ENCODE assay signal across 18 cellular contexts in the genomic region with DNA sequence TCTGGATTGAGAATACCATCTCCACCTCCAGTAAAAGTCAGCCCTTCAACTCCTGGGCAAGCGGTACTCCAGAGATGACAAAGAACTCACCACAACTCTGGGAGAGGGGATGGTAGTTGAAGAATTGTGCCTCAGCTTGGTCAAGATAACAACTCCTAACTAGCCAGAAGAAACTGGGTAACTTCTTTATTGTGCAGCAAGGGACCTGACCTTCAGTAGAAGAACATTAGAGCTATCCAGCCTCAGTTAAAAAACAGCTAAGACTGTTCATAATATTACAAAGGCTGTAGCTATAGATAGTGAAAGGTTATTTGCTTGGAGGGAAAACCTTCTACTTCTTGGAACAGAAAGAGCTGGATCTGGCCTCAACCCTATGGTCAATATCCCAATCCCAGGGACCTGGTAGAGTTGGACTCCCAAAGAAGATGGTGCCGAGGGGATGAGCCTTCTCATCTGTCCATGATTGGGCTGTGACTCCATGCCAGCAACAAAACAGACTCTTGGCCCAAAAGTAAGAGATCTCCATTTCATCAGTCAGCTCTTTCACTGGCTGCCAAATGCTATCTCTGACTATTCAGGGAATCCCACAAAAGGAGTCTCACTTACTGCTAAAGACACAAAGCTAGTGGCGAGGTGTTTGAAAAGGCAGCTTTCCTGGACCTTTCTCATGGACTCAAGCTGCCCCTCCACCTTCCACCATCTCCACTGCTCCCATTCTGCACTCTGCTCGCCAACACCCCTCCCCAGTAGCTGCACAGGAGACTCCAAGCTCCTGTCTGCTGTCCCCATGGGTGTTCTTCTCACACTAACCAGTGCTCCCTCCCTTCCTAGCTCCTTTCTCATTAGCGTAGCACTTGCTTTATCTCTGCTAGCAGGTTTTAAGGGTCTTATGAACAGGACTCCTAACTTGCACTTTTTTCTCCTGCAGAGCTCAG.
DNase-seq lines count a peak whose midpoint lies in the region; ATAC-seq, FAIRE-seq and TF ChIP-seq lines count a peak whose summit lies in the region.
"Had no signal": no experiment of that assay in that cellular context is flagged by ENCODE, and none has a peak within 500 bp of the region (broad histone marks: within the 10 kb centered on the region; RNA-seq: fewer than 3 reads in every experiment).

No MANE protein-coding gene starts in this region.

- no peaks in the 10 kb centered on the region for H3K36me3 Mint-ChIP-seq in CD4-positive, alpha-beta T cell (ENCODE audit: low read depth)
- H3K36me3 Mint-ChIP-seq: CD4-positive, alpha-beta memory T cell had no signal

- TF ChIP-seq CTCF in A549 (IDR thresholded peaks at IDR 0.05) (no peak), PC-3 (conservative IDR thresholded peaks at IDR 0.05; ENCODE audit: low read depth, low read length) (no peak)
- no peak for TF ChIP-seq CTCF in CD4-positive, alpha-beta T cell (IDR thresholded peaks at IDR 0.05)

- H3K79me2 ChIP-seq in PC-3 (ENCODE audit: low read length): no peaks in the 10 kb centered on the region

- H3K27me3 Mint-ChIP-seq in CD4-positive, alpha-beta T cell: no peaks in the 10 kb centered on the region

- no peaks in the 10 kb centered on the region for H3K9me2 ChIP-seq in PC-3 (replicated peaks; ENCODE audit: low read length)

- no TSS peak for BruUV-seq in PC-3 (replicated peaks; lab: Mats Ljungman, UMichigan)

- no peak for TF ChIP-seq EP300 in A549 (IDR thresholded peaks at IDR 0.05)

- H3K36me3 ChIP-seq in PC-3 (ENCODE audit: low read depth, low read length) (no peaks in the 10 kb centered on the region), H7 (replicated peaks; ENCODE audit: control insufficient read depth, insufficient read depth, low read length) (no peaks in the 10 kb centered on the region)
- H3K36me3 ChIP-seq: neutrophil, suprapubic skin had no signal

- POLR2A ChIA-PET in A549 (lab: Yijun Ruan, JAX): interaction anchor here (0.9 kb wide), 1 partner anchor 368 kb away, joined by 3 read pairs; no protein-coding TSS in a partner anchor
- POLR2A ChIA-PET in PC-3 (lab: Charles Lee; ENCODE audit: unreplicated experiment): interaction anchor here (0.5 kb wide), 1 partner anchor 452 kb away, joined by 4 read pairs; no protein-coding TSS in a partner anchor
- POLR2A ChIA-PET in CD4-positive, alpha-beta T cell (lab: Charles Lee): no interaction called here

- WGBS in A549 (ENCODE audit: missing lambda C conversion rate): 91% methylated on average over 5 of the region's 5 CpGs

- peaks cover 8% of the 10 kb centered on the region for H3F3A ChIP-seq in PC-3 (ENCODE audit: low read length, unreplicated experiment)

- TF ChIP-seq POLR2A in A549 (IDR thresholded peaks at IDR 0.05; ENCODE audit: low read length): no peak

- H3K27me3 ChIP-seq in PC-3 (ENCODE audit: low read length) (no peaks in the 10 kb centered on the region), H7 (ENCODE audit: control insufficient read depth, insufficient read depth, low read length) (no peaks in the 10 kb centered on the region)
- H3K27me3 ChIP-seq in CD4-positive, alpha-beta T cell (ENCODE audit: control insufficient read depth, insufficient read depth, low read length): no peaks in the 10 kb centered on the region
- H3K27me3 ChIP-seq: neutrophil, suprapubic skin had no signal

- no peak overlapping the region for H3K4me2 ChIP-seq in A549
- no peak overlapping the region for H3K4me2 ChIP-seq in PC-3 (ENCODE audit: low read length)

- DNase-seq in A549 (ENCODE audit: low read depth in 1 of 2, low spot score in 1 of 2): no peak
- peak; percentile 39 for DNase-seq in ELR (ENCODE audit: low read depth)
- peak; percentile 12 for DNase-seq in PC-3
- peak; percentile 44 for DNase-seq in fibroblast of peridontal ligament (ENCODE audit: extremely low read depth)
- DNase-seq in NCI-H510A treated with DMSO at 0.1 percent for 48 hours (lab: John Stamatoyannopoulos, UW): no peak
- DNase-seq in H7: no peak
- DNase-seq in NK-92 treated with Interleukin-12 subunit alpha and Interleukin-12 subunit beta, amount 100 ng/mL, for 24 hours (lab: John Stamatoyannopoulos, UW): no peak
- no peak for DNase-seq in CD4-positive, alpha-beta T cell
- DNase-seq: activated CD4-positive, alpha-beta T cell treated with anti-CD3 and anti-CD28 coated beads, Interleukin-2, amount 50 U/mL, for 1 hour; CD4-positive, alpha-beta memory T cell; central memory CD4-positive, alpha-beta T cell; DMS79 treated with DMSO at 0.1 percent for 48 hours; left colon; NCI-H1694 treated with DMSO at 0.1 percent for 48 hours; retina had no signal

- TF ChIP-seq RAD21 in A549 (conservative IDR thresholded peaks at IDR 0.05 in 1 of 2, IDR thresholded peaks at IDR 0.05 in 1 of 2): no peak

- CTCF ChIA-PET in A549 (lab: Yijun Ruan, JAX): interaction anchor here (0.9 to 1.7 kb wide), 9 partner anchors 8 to 498 kb away, joined by 3 to 4 read pairs (median 3); no protein-coding TSS in a partner anchor
- CTCF ChIA-PET in PC-3 (lab: Charles Lee): no interaction called here
- CTCF ChIA-PET in CD4-positive, alpha-beta T cell (lab: Charles Lee): interaction anchor here (2.4 kb wide), 1 partner anchor 50 kb away, joined by 7 read pairs; no protein-coding TSS in a partner anchor

- intact Hi-C loops in PC-3 (cut with micrococcal nuclease): loop anchor here (2.0 to 10.0 kb wide), 3 partner anchors 27 to 387 kb away; no protein-coding TSS in a partner anchor
- intact Hi-C loops in CD4-positive, alpha-beta T cell (cut with DNase I, micrococcal nuclease): no loop called here

- no peak overlapping the region for H3K9ac ChIP-seq in PC-3 (ENCODE audit: low read length)

- H3K4me3 Mint-ChIP-seq in CD4-positive, alpha-beta T cell: no peak overlapping the region
- H3K4me3 Mint-ChIP-seq: CD4-positive, alpha-beta memory T cell had no signal

- H3K4me1 Mint-ChIP-seq in CD4-positive, alpha-beta T cell (ENCODE audit: low read depth): no peaks in the 10 kb centered on the region
- H3K4me1 Mint-ChIP-seq: CD4-positive, alpha-beta memory T cell had no signal

- H3K9me3 Mint-ChIP-seq in CD4-positive, alpha-beta T cell: no peaks in the 10 kb centered on the region
- H3K9me3 Mint-ChIP-seq: CD4-positive, alpha-beta memory T cell had no signal

- ATAC-seq in A549 (no peak), PC-3 (no peak)
- no peak for ATAC-seq in CD4-positive, alpha-beta T cell (ENCODE audit: poor library complexity)

- no peak overlapping the region for H3K27ac Mint-ChIP-seq in CD4-positive, alpha-beta T cell
- H3K27ac Mint-ChIP-seq: CD4-positive, alpha-beta memory T cell had no signal

- H3K9me3 ChIP-seq in A549 (peaks cover 8% of the 10 kb centered on the region), PC-3 (ENCODE audit: low read length) (no peaks in the 10 kb centered on the region)
- no peaks in the 10 kb centered on the region for H3K9me3 ChIP-seq in CD4-positive, alpha-beta T cell (ENCODE audit: control insufficient read depth, low read length)
- H3K9me3 ChIP-seq: neutrophil, suprapubic skin had no signal

- H3K27ac ChIP-seq in A549: no peak overlapping the region
- H3K27ac ChIP-seq in PC-3 (ENCODE audit: low read length): no peak overlapping the region
- no peak overlapping the region for H3K27ac ChIP-seq in CD4-positive, alpha-beta T cell (ENCODE audit: low read depth, low read length)
- H3K27ac ChIP-seq: neutrophil, suprapubic skin had no signal

- H3K4me3 ChIP-seq in A549 (no peak overlapping the region), PC-3 (ENCODE audit: low read length) (no peak overlapping the region), H7 (ENCODE audit: insufficient read depth, low read depth, low read length) (no peak overlapping the region)
- H3K4me3 ChIP-seq: suprapubic skin had no signal

- H3K4me1 ChIP-seq in A549 (peaks cover 34% of the 10 kb centered on the region), PC-3 (ENCODE audit: insufficient read depth, low read length) (peaks cover 39% of the 10 kb centered on the region)

- no peak for FAIRE-seq in A549 (lab: Jason Lieb, UNC)
- FAIRE-seq: GM18507 had no signal

- no peak overlapping the region for H2AFZ ChIP-seq in PC-3 (ENCODE audit: low read length)

- H4K20me1 ChIP-seq in PC-3 (ENCODE audit: low read length): no peaks in the 10 kb centered on the region

TF ChIP-seq in A549, 52 proteins besides CTCF, POLR2A, EP300 and RAD21:
- TF ChIP-seq, protein P1, sequence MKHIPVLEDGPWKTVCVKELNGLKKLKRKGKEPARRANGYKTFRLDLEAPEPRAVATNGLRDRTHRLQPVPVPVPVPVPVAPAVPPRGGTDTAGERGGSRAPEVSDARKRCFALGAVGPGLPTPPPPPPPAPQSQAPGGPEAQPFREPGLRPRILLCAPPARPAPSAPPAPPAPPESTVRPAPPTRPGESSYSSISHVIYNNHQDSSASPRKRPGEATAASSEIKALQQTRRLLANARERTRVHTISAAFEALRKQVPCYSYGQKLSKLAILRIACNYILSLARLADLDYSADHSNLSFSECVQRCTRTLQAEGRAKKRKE (CRISPR knock-in tag; IDR thresholded peaks at IDR 0.05; ENCODE audit: low read depth): peak; percentile 66; the same call in 1 of the 2 replicates
- TF ChIP-seq RARB (CRISPR knock-in tag; IDR thresholded peaks at IDR 0.05) (peak; percentile 81), HDAC2 (IDR thresholded peaks at IDR 0.05) (no peak), KDM5A (IDR thresholded peaks at IDR 0.05) (no peak), FOSB (CRISPR knock-in tag; IDR thresholded peaks at IDR 0.05) (peak; percentile 84; the same call in 1 of the 2 replicates), CHD4 (IDR thresholded peaks at IDR 0.05; ENCODE audit: borderline replicate concordance) (no peak), HOXA7 (CRISPR knock-in tag; IDR thresholded peaks at IDR 0.05) (peak; percentile 95), TFCP2L1 (CRISPR knock-in tag; IDR thresholded peaks at IDR 0.05) (peak; percentile 94), TP53 (CRISPR knock-in tag; IDR thresholded peaks at IDR 0.05) (0 out of 2 replicates have a peak, but pooled peaks have one; percentile 33)
- TF ChIP-seq, protein P2, sequence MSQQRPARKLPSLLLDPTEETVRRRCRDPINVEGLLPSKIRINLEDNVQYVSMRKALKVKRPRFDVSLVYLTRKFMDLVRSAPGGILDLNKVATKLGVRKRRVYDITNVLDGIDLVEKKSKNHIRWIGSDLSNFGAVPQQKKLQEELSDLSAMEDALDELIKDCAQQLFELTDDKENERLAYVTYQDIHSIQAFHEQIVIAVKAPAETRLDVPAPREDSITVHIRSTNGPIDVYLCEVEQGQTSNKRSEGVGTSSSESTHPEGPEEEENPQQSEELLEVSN (IDR thresholded peaks at IDR 0.05; ENCODE audit: borderline replicate concordance, low read depth): no peak

Comparison
In these comparisons a context has a peak if more than half of its experiments do, and no peak if none do; other contexts are left out.
1. DNase-seq: peak in ELR (single experiment), PC-3 (single experiment) and fibroblast of peridontal ligament (single experiment); none in A549 (0 of 2), NCI-H510A treated with DMSO at 0.1 percent for 48 hours (single experiment), H7 (single experiment), NK-92 treated with Interleukin-12 subunit alpha and Interleukin-12 subunit beta, amount 100 ng/mL, for 24 hours (single experiment) and CD4-positive, alpha-beta T cell (0 of 10).